In the genomic region with DNA sequence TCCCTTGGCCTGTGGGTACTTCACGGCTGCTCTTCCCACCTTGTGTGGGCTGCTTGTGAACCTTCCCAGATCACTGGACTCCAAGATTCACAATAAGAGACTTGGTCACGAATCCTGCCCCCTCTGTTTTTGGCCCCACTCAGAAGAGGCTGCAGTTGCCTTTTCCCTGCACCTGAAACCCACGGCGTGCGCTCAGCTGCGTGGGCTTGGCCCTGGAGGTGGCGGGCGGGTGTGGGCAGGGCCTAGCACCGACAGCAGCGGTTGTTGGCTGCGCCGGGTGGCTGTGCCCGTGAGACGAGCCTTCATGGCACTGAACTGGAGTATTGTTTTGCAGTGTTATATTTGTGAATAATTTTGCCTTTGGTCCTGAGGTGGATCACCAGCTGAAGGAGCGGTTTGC, we compare ENCODE assay signal across 1 cellular context.
TF ChIP-seq lines count a peak whose summit lies in the region.

No MANE protein-coding gene starts in this region.

TF ChIP-seq in WTC11, 78 proteins besides CTCF, POLR2A, EP300 and RAD21:
- TF ChIP-seq GRHL2 (CRISPR knock-in tag; IDR thresholded peaks at IDR 0.05; ENCODE audit: insufficient replicate concordance, severe bottlenecking) = no peak
- TF ChIP-seq MXD4 (CRISPR knock-in tag; IDR thresholded peaks at IDR 0.05; ENCODE audit: borderline replicate concordance) = no peak
- no peak for TF ChIP-seq ZNF263 (CRISPR knock-in tag; IDR thresholded peaks at IDR 0.05; ENCODE audit: low read depth)
